In genomic region chr19:270766-271165, GRCh38 we compare ENCODE assay signal across 1 cellular context. TPM values are rescaled to one million over a fixed set of nuclear protein-coding genes. Genes with fewer than 3 reads are reported as not detected.
"Had no signal": no experiment of that assay in that cellular context is flagged by ENCODE, and none has a peak within 500 bp of the region (broad histone marks: within the 10 kb centered on the region; RNA-seq: fewer than 3 reads in every experiment).

No MANE protein-coding gene starts in this region.

RNA-seq across cellular contexts. Expression of gene PLPP2, which starts 20.4 kb away (rescaled TPM):
- total RNA-seq: LHCN-M2 had no signal
